Comparison of ENCODE assay signal across 16 cellular contexts in genomic region chr12:132529156-132529839, GRCh38.
"Had no signal": no experiment of that assay in that cellular context is flagged by ENCODE, and none has a peak within 500 bp of the region (broad histone marks: within the 10 kb centered on the region; RNA-seq: fewer than 3 reads in every experiment).

No MANE protein-coding gene starts in this region.

- H3K27me3 Mint-ChIP-seq: naive thymus-derived CD4-positive, alpha-beta T cell had no signal

- H3K36me3 ChIP-seq: thoracic aorta, transverse colon had no signal

- H3K4me3 ChIP-seq: esophagus muscularis mucosa, gastroesophageal sphincter, stomach, thoracic aorta, transverse colon had no signal

- DNase-seq: effector memory CD4-positive, alpha-beta T cell; head of caudate nucleus; hippocampal formation; naive thymus-derived CD4-positive, alpha-beta T cell; nephron progenitor cell; posterior cingulate gyrus; stimulated activated CD4-positive, alpha-beta T cell treated with anti-CD3 and anti-CD28 coated beads, Interleukin-2, amount 100 ng/mL, for 24 hours; stimulated activated CD4-positive, alpha-beta T cell treated with anti-CD3 and anti-CD28 coated beads, Interleukin-4, amount 100 ng/mL, for 4 hours; stimulated activated naive CD4-positive, alpha-beta T cell; stomach; substantia nigra; transverse colon had no signal

- ATAC-seq: gastroesophageal sphincter, sciatic nerve had no signal

- H3K27me3 ChIP-seq: esophagus muscularis mucosa, gastroesophageal sphincter, stomach, transverse colon had no signal

- H3K27ac ChIP-seq: esophagus muscularis mucosa, gastroesophageal sphincter, stomach, thoracic aorta, transverse colon had no signal

- H3K4me3 Mint-ChIP-seq: naive thymus-derived CD4-positive, alpha-beta T cell; nephron progenitor cell had no signal

- H3K27ac Mint-ChIP-seq: nephron progenitor cell had no signal

- H3K4me1 ChIP-seq: transverse colon had no signal

- H3K9me3 Mint-ChIP-seq: naive thymus-derived CD4-positive, alpha-beta T cell had no signal

- H3K9me3 ChIP-seq: esophagus muscularis mucosa, thoracic aorta, transverse colon had no signal

- H3K4me1 Mint-ChIP-seq: nephron progenitor cell had no signal
